Comparison of ENCODE assay signal across 19 cellular contexts in genomic region chr13:99774644-99775043, GRCh38.
"Had no signal": no experiment of that assay in that cellular context is flagged by ENCODE, and none has a peak within 500 bp of the region (broad histone marks: within the 10 kb centered on the region; RNA-seq: fewer than 3 reads in every experiment).

No MANE protein-coding gene starts in this region.

- ATAC-seq: activated T-helper 17 cell treated with anti-CD3 and anti-CD28 coated beads, Interleukin-2, amount 50 U/mL, for 72 hours had no signal

- DNase-seq: activated B cell treated with CpG ODN at 0.5 μM for 24 hours; activated CD4-positive, alpha-beta memory T cell treated with anti-CD3 and anti-CD28 coated beads for 36 hours; activated CD4-positive, alpha-beta T cell treated with anti-CD3 and anti-CD28 coated beads, Interleukin-2, amount 10 ng/mL, durations not matched to agents 7 days and 5 days; activated CD8-positive, alpha-beta memory T cell treated with anti-CD3 and anti-CD28 coated beads for 24 hours; activated gamma-delta T cell; activated naive CD4-positive, alpha-beta T cell treated with anti-CD3 and anti-CD28 coated beads for 36 hours; activated T-cell treated with anti-CD3 and anti-CD28 coated beads, Interleukin-2, amount 50 U/mL, for 48 hours; cerebellar nuclear complex; Kasumi-1; NCI-H1092; NCI-H1417; NCI-H1930; NCI-H2171; NCI-H2227 treated with DMSO at 0.1 percent for 48 hours; NCI-H446 treated with DMSO at 0.1 percent for 48 hours; NCI-H526 treated with DMSO at 0.1 percent for 48 hours; NCI-H82; SIG-M5 had no signal
